In the genomic region with DNA sequence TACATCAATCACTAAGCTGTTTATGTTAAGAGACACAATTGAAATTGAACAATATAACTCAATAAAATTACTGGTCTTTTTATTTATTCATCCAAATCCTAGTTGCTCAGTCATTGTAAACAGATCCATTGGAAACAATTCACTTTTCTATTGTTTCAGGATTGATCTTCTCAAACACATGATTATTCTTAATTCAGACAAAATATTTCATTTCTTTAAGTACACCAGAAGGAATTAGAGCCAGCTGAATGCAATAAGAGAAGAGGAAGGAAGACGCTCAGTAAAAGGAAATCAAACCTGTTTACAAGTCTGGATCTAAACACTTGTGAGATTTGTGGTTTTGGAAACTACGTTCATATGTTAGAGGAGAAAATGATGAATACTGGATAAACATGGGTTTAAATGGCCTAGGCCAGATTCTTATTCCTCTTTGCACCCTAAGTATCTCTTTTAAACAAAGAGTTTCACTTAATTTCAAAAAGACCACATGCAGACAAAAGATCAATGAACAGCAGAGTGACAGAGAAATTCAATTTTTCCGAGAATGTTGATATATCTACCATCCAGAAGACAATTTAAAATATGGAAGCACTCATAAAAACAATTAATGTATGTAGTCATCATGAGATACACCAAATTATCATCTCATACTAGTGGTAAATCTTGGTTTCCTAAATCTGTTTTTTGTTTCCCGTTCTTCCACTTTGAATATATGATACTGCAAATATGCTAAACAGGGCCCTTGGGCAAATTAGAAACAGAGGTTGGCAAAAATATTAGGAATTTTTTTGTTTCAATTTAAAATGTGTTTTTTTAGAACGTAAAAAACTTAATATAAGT, we compare ENCODE assay signal across 18 cellular contexts.
DNase-seq lines count a peak whose midpoint lies in the region; ATAC-seq and TF ChIP-seq lines count a peak whose summit lies in the region.
"Had no signal": no experiment of that assay in that cellular context is flagged by ENCODE, and none has a peak within 500 bp of the region (broad histone marks: within the 10 kb centered on the region; RNA-seq: fewer than 3 reads in every experiment).

No MANE protein-coding gene starts in this region.

- H2AFZ ChIP-seq in fibroblast of lung (ENCODE audit: low read length), result no peak overlapping the region

- H3K4me2 ChIP-seq in BLaER1 treated with 17β-estradiol and CSF1 and Interleukin-3, amounts not matched to agents 10 nM and 100 nM, result peak overlapping the region in 6 of 11 experiments; percentile 12 to 49 (median 25); a peak in 7 of 22 replicates
- H3K4me2 ChIP-seq in fibroblast of lung (ENCODE audit: extremely low read depth, insufficient read depth, low read length), result no peak overlapping the region
- no peak overlapping the region for H3K4me2 ChIP-seq in skeletal muscle satellite cell (ENCODE audit: low read length)
- H3K4me2 ChIP-seq: KMS-11 had no signal

- intact Hi-C loops in activated CD4-positive, alpha-beta memory T cell treated with anti-CD3 and anti-CD28 coated beads for 36 hours (cut with micrococcal nuclease), result no loop called here

- H3K9ac ChIP-seq in BLaER1 treated with 17β-estradiol and CSF1 and Interleukin-3, amounts not matched to agents 10 nM and 100 nM, result no peak overlapping the region
- H3K9ac ChIP-seq in fibroblast of lung (ENCODE audit: insufficient read depth, low read length), result no peak overlapping the region
- H3K9ac ChIP-seq in skeletal muscle satellite cell (ENCODE audit: low read depth, low read length), result peak overlapping the region; percentile 35
- H3K9ac ChIP-seq: KMS-11 had no signal

- no peaks in the 10 kb centered on the region for H3K9me3 ChIP-seq in BLaER1 treated with 17β-estradiol and CSF1 and Interleukin-3, amounts not matched to agents 10 nM and 100 nM (replicated peaks in 1 of 11)
- H3K9me3 ChIP-seq in fibroblast of lung (ENCODE audit: control insufficient read depth, insufficient read depth, low read depth, low read length) (no peaks in the 10 kb centered on the region), skeletal muscle satellite cell (replicated peaks; ENCODE audit: low read length) (no peaks in the 10 kb centered on the region)
- H3K9me3 ChIP-seq: body of pancreas had no signal

- peaks cover 9% of the 10 kb centered on the region for H3K27me3 Mint-ChIP-seq in activated CD4-positive, alpha-beta memory T cell treated with anti-CD3 and anti-CD28 coated beads for 36 hours

- H3K27ac Mint-ChIP-seq in activated CD4-positive, alpha-beta memory T cell treated with anti-CD3 and anti-CD28 coated beads for 36 hours, result no peak overlapping the region

- ATAC-seq in SK-N-SH treated with all-trans-retinoic acid at 6 μM for 48 hours, result peak; percentile 59

- POLR2A ChIA-PET in activated CD4-positive, alpha-beta memory T cell treated with anti-CD3 and anti-CD28 coated beads for 36 hours (lab: Charles Lee), result no interaction called here

- no peaks in the 10 kb centered on the region for H3K79me2 ChIP-seq in fibroblast of lung (ENCODE audit: control insufficient read depth, insufficient read depth, low read length)

- CTCF ChIA-PET in activated CD4-positive, alpha-beta memory T cell treated with anti-CD3 and anti-CD28 coated beads for 36 hours (lab: Charles Lee), result no interaction called here

- H3K27ac ChIP-seq in BLaER1 treated with 17β-estradiol and CSF1 and Interleukin-3, amounts not matched to agents 10 nM and 100 nM, result no peak overlapping the region
- H3K27ac ChIP-seq in fibroblast of lung (ENCODE audit: insufficient read depth, low read length), result peak overlapping the region; percentile 64
- H3K27ac ChIP-seq: KMS-11 had no signal

- H4K20me1 ChIP-seq in BLaER1 treated with 17β-estradiol and CSF1 and Interleukin-3, amounts not matched to agents 10 nM and 100 nM, result no peaks in the 10 kb centered on the region
- no peaks in the 10 kb centered on the region for H4K20me1 ChIP-seq in fibroblast of lung (ENCODE audit: control insufficient read depth, extremely low read depth, insufficient read depth, low read length)

- H3K27me3 ChIP-seq in BLaER1 treated with 17β-estradiol and CSF1 and Interleukin-3, amounts not matched to agents 10 nM and 100 nM, result no peaks in the 10 kb centered on the region
- H3K27me3 ChIP-seq in fibroblast of lung (ENCODE audit: control insufficient read depth, insufficient read depth, low read length), result no peaks in the 10 kb centered on the region
- no peaks in the 10 kb centered on the region for H3K27me3 ChIP-seq in skeletal muscle satellite cell (ENCODE audit: control insufficient read depth, insufficient read depth, low read length)
- H3K27me3 ChIP-seq: body of pancreas had no signal

- H3K4me1 ChIP-seq in BLaER1 treated with 17β-estradiol and CSF1 and Interleukin-3, amounts not matched to agents 10 nM and 100 nM, result peaks cover 0 to 34% (median 7%) of the 10 kb centered on the region in 10 experiments; a peak in 12 of 20 replicates
- H3K4me1 ChIP-seq in fibroblast of lung (ENCODE audit: control insufficient read depth, extremely low read depth, insufficient read depth, low read length) (peaks cover 12% of the 10 kb centered on the region), skeletal muscle satellite cell (ENCODE audit: control insufficient read depth, insufficient read depth, low read length) (peaks cover 38% of the 10 kb centered on the region)

- peak in 1 of 2 donors; percentile 46 for DNase-seq in fibroblast of lung (ENCODE audit: low read depth in 2 of 2)
- DNase-seq in NCI-H2107 treated with DMSO at 0.1 percent for 48 hours (lab: John Stamatoyannopoulos, UW; ENCODE audit: unreplicated experiment), result no peak
- no peak for DNase-seq in activated CD4-positive, alpha-beta memory T cell treated with anti-CD3 and anti-CD28 coated beads for 36 hours
- DNase-seq in COLO829 (ENCODE audit: low spot score), result no peak
- DNase-seq in stimulated activated CD4-positive, alpha-beta T cell treated with anti-CD3 and anti-CD28 coated beads, Interleukin-2, amount 100 ng/mL, for 24 hours, result no peak
- DNase-seq: activated CD4-positive, alpha-beta T cell treated with anti-CD3 and anti-CD28 coated beads for 1 hour; activated naive CD4-positive, alpha-beta T cell treated with Interleukin-2 at 50 U/mL for 16 hours; NCI-H1436; retina; SHP77; T-helper 9 cell had no signal

- no peaks in the 10 kb centered on the region for H3K9me3 Mint-ChIP-seq in activated CD4-positive, alpha-beta memory T cell treated with anti-CD3 and anti-CD28 coated beads for 36 hours
- H3K9me3 Mint-ChIP-seq: neural crest cell had no signal

- H3K36me3 Mint-ChIP-seq in activated CD4-positive, alpha-beta memory T cell treated with anti-CD3 and anti-CD28 coated beads for 36 hours, result no peaks in the 10 kb centered on the region

- H3K4me1 Mint-ChIP-seq in activated CD4-positive, alpha-beta memory T cell treated with anti-CD3 and anti-CD28 coated beads for 36 hours (ENCODE audit: low read depth), result no peaks in the 10 kb centered on the region

- H3K4me3 ChIP-seq in BLaER1 treated with 17β-estradiol and CSF1 and Interleukin-3, amounts not matched to agents 10 nM and 100 nM, result no peak overlapping the region
- no peak overlapping the region for H3K4me3 ChIP-seq in fibroblast of lung (replicated peaks in 1 of 4; ENCODE audit: control extremely low read depth in 1 of 4, insufficient read depth in 1 of 4, low read depth in 3 of 4, low read length in 4 of 4)
- H3K4me3 ChIP-seq in skeletal muscle satellite cell (ENCODE audit: low read length), result no peak overlapping the region
- H3K4me3 ChIP-seq: body of pancreas, lung had no signal

- H3K36me3 ChIP-seq in BLaER1 treated with 17β-estradiol and CSF1 and Interleukin-3, amounts not matched to agents 10 nM and 100 nM, result no peaks in the 10 kb centered on the region
- no peaks in the 10 kb centered on the region for H3K36me3 ChIP-seq in fibroblast of lung (ENCODE audit: control insufficient read depth, insufficient read depth, low read length)
- H3K36me3 ChIP-seq in skeletal muscle satellite cell (ENCODE audit: insufficient read depth, low read length), result no peaks in the 10 kb centered on the region

- TF ChIP-seq CTCF in fibroblast of lung (conservative IDR thresholded peaks at IDR 0.05 in 1 of 2, IDR thresholded peaks at IDR 0.05 in 1 of 2; ENCODE audit: low read depth in 1 of 2, low read length in 2 of 2), result no peak

- H3K4me3 Mint-ChIP-seq in activated CD4-positive, alpha-beta memory T cell treated with anti-CD3 and anti-CD28 coated beads for 36 hours, result no peak overlapping the region
- H3K4me3 Mint-ChIP-seq: neural crest cell had no signal

TF ChIP-seq in SK-N-SH treated with all-trans-retinoic acid at 6 μM for 48 hours, 23 proteins besides CTCF, POLR2A, EP300 and RAD21 (continues in another document):
- TF ChIP-seq, protein P1, sequence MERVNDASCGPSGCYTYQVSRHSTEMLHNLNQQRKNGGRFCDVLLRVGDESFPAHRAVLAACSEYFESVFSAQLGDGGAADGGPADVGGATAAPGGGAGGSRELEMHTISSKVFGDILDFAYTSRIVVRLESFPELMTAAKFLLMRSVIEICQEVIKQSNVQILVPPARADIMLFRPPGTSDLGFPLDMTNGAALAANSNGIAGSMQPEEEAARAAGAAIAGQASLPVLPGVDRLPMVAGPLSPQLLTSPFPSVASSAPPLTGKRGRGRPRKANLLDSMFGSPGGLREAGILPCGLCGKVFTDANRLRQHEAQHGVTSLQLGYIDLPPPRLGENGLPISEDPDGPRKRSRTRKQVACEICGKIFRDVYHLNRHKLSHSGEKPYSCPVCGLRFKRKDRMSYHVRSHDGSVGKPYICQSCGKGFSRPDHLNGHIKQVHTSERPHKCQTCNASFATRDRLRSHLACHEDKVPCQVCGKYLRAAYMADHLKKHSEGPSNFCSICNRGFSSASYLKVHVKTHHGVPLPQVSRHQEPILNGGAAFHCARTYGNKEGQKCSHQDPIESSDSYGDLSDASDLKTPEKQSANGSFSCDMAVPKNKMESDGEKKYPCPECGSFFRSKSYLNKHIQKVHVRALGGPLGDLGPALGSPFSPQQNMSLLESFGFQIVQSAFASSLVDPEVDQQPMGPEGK (CRISPR knock-in tag; IDR thresholded peaks at IDR 0.05; ENCODE audit: borderline replicate concordance), result no peak
- TF ChIP-seq, protein P2, sequence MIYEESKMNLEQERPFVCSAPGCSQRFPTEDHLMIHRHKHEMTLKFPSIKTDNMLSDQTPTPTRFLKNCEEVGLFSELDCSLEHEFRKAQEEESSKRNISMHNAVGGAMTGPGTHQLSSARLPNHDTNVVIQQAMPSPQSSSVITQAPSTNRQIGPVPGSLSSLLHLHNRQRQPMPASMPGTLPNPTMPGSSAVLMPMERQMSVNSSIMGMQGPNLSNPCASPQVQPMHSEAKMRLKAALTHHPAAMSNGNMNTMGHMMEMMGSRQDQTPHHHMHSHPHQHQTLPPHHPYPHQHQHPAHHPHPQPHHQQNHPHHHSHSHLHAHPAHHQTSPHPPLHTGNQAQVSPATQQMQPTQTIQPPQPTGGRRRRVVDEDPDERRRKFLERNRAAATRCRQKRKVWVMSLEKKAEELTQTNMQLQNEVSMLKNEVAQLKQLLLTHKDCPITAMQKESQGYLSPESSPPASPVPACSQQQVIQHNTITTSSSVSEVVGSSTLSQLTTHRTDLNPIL (CRISPR knock-in tag; IDR thresholded peaks at IDR 0.05; ENCODE audit: low read depth), result no peak
- no peak for TF ChIP-seq ZFP30 (CRISPR knock-in tag; IDR thresholded peaks at IDR 0.05)
- no peak for TF ChIP-seq ZNF70 (CRISPR knock-in tag; IDR thresholded peaks at IDR 0.05)
- TF ChIP-seq ZFP3 (CRISPR knock-in tag; IDR thresholded peaks at IDR 0.05), result no peak
- TF ChIP-seq ARNTL (CRISPR knock-in tag; IDR thresholded peaks at IDR 0.05; ENCODE audit: borderline replicate concordance, low read depth), result no peak
- no peak for TF ChIP-seq SNAI2 (CRISPR knock-in tag; IDR thresholded peaks at IDR 0.05)

Comparison
In these comparisons a context has a peak if more than half of its experiments do, and no peak if none do; other contexts are left out.
1. H3K4me2 ChIP-seq: peak in BLaER1 treated with 17β-estradiol and CSF1 and Interleukin-3, amounts not matched to agents 10 nM and 100 nM (6 of 11); none in fibroblast of lung (single experiment) and skeletal muscle satellite cell (single experiment).